Comparison of ENCODE assay signal across 13 cellular contexts in genomic region chr2:134716716-134717585, GRCh38. TPM values are rescaled to one million over a fixed set of nuclear protein-coding genes. Genes with fewer than 3 reads are reported as not detected.
DNase-seq lines count a peak whose midpoint lies in the region; TF ChIP-seq lines count a peak whose summit lies in the region.
"Had no signal": no experiment of that assay in that cellular context is flagged by ENCODE, and none has a peak within 500 bp of the region (broad histone marks: within the 10 kb centered on the region; RNA-seq: fewer than 3 reads in every experiment).

No MANE protein-coding gene starts in this region.

- H3K36me3 ChIP-seq in neural progenitor cell: no peaks in the 10 kb centered on the region

- no peak for DNase-seq in activated CD4-positive, alpha-beta T cell treated with anti-CD3 and anti-CD28 coated beads, Interleukin-2, amount 10 ng/mL, durations not matched to agents 7 days and 5 days
- no peak for DNase-seq in activated CD4-positive, alpha-beta T cell treated with anti-CD3 and anti-CD28 coated beads, Interleukin-2, amount 50 U/mL, for 1 hour
- DNase-seq in dorsolateral prefrontal cortex (peak in 1 of 10 donors; percentile 42), neural progenitor cell (ENCODE audit: low spot score) (no peak), pons (ENCODE audit: low spot score) (no peak), OCI-M2 (lab: John Stamatoyannopoulos, UW; ENCODE audit: unreplicated experiment) (no peak), H4 (ENCODE audit: low spot score) (no peak)
- DNase-seq: left cardiac atrium, NCI-H1436 treated with DMSO at 0.1 percent for 48 hours, T1000 had no signal

- H3K27me3 Mint-ChIP-seq in activated CD4-positive, alpha-beta T cell treated with anti-CD3 and anti-CD28 coated beads, Interleukin-2, amount 10 ng/mL, durations not matched to agents 7 days and 5 days: peaks cover 79% of the 10 kb centered on the region
- H3K27me3 Mint-ChIP-seq in IgD-negative memory B cell: peaks cover 12% of the 10 kb centered on the region
- H3K27me3 Mint-ChIP-seq in neural progenitor cell (ENCODE audit: insufficient read depth, low read depth): peaks cover 48% of the 10 kb centered on the region

- peaks cover 26% of the 10 kb centered on the region for H3K4me1 Mint-ChIP-seq in activated CD4-positive, alpha-beta T cell treated with anti-CD3 and anti-CD28 coated beads, Interleukin-2, amount 10 ng/mL, durations not matched to agents 7 days and 5 days
- H3K4me1 Mint-ChIP-seq in IgD-negative memory B cell (peaks cover 17 to 50% (median 45%) of the 10 kb centered on the region in 3 donors), neural progenitor cell (peaks cover 23% of the 10 kb centered on the region)

- H3K4me1 ChIP-seq in neural progenitor cell: peaks cover 13% of the 10 kb centered on the region

- peaks cover 13% of the 10 kb centered on the region for H3F3A ChIP-seq in neural progenitor cell (ENCODE audit: low read depth)

- no peak overlapping the region for H3K27ac Mint-ChIP-seq in activated CD4-positive, alpha-beta T cell treated with anti-CD3 and anti-CD28 coated beads, Interleukin-2, amount 10 ng/mL, durations not matched to agents 7 days and 5 days
- H3K27ac Mint-ChIP-seq in IgD-negative memory B cell (peak overlapping the region in 2 of 3 donors; percentile 58 to 71), neural progenitor cell (no peak overlapping the region)

- peak overlapping the region; percentile 99 for H3K4me2 ChIP-seq in neural progenitor cell

- POLR2A ChIA-PET in activated CD4-positive, alpha-beta T cell treated with anti-CD3 and anti-CD28 coated beads, Interleukin-2, amount 10 ng/mL, durations not matched to agents 7 days and 5 days (lab: Charles Lee): no interaction called here

- H4K20me1 ChIP-seq in neural progenitor cell (ENCODE audit: low read depth): peaks cover 10% of the 10 kb centered on the region

- peak overlapping the region; percentile 48 for H3K4me3 Mint-ChIP-seq in activated CD4-positive, alpha-beta T cell treated with anti-CD3 and anti-CD28 coated beads, Interleukin-2, amount 10 ng/mL, durations not matched to agents 7 days and 5 days
- peak overlapping the region; percentile 82 to 90 (median 88) for H3K4me3 Mint-ChIP-seq in IgD-negative memory B cell
- H3K4me3 Mint-ChIP-seq in neural progenitor cell: peak overlapping the region; percentile 87

- H2AFZ ChIP-seq in neural progenitor cell (replicated peaks): no peak overlapping the region

- H3K4me3 ChIP-seq in dorsolateral prefrontal cortex (peak overlapping the region in 57 of 59 donors; percentile 33 to 73 (median 55)), neural progenitor cell (peak overlapping the region; percentile 79)

- H3K79me2 ChIP-seq in neural progenitor cell (ENCODE audit: low read depth): no peaks in the 10 kb centered on the region

- no peak overlapping the region for H3K9ac ChIP-seq in neural progenitor cell

- CTCF ChIA-PET in activated CD4-positive, alpha-beta T cell treated with anti-CD3 and anti-CD28 coated beads, Interleukin-2, amount 10 ng/mL, durations not matched to agents 7 days and 5 days (lab: Charles Lee): interaction anchor here (1.4 to 1.9 kb wide), 2 partner anchors 13 to 23 kb away, joined by 3 to 7 read pairs; no protein-coding TSS in a partner anchor

- H3K9me3 Mint-ChIP-seq in activated CD4-positive, alpha-beta T cell treated with anti-CD3 and anti-CD28 coated beads, Interleukin-2, amount 10 ng/mL, durations not matched to agents 7 days and 5 days: no peaks in the 10 kb centered on the region
- H3K9me3 Mint-ChIP-seq in IgD-negative memory B cell (no peaks in the 10 kb centered on the region), neural progenitor cell (peaks cover 8% of the 10 kb centered on the region)

- no peaks in the 10 kb centered on the region for H3K9me3 ChIP-seq in neural progenitor cell (ENCODE audit: low read depth)

- TF ChIP-seq CTCF in dorsolateral prefrontal cortex (IDR thresholded peaks at IDR 0.05 in 54 of 56, conservative IDR thresholded peaks at IDR 0.05 in 2 of 56; ENCODE audit: low read depth in 1 of 56, partially characterized antibody in 56 of 56): no peak
- TF ChIP-seq CTCF in neural progenitor cell (IDR thresholded peaks at IDR 0.05): no peak

- H3K27ac ChIP-seq in dorsolateral prefrontal cortex (peak overlapping the region in 23 of 59 donors; percentile 0 to 77 (median 31)), neural progenitor cell (no peak overlapping the region)

- H3K36me3 Mint-ChIP-seq in activated CD4-positive, alpha-beta T cell treated with anti-CD3 and anti-CD28 coated beads, Interleukin-2, amount 10 ng/mL, durations not matched to agents 7 days and 5 days (ENCODE audit: low read depth): no peaks in the 10 kb centered on the region
- H3K36me3 Mint-ChIP-seq in IgD-negative memory B cell (no peaks in the 10 kb centered on the region), neural progenitor cell (no peaks in the 10 kb centered on the region)

- peaks cover 0 to 87% (median 34%) of the 10 kb centered on the region in 45 donors for H3K27me3 ChIP-seq in dorsolateral prefrontal cortex
- peaks cover 81% of the 10 kb centered on the region for H3K27me3 ChIP-seq in neural progenitor cell

- intact Hi-C loops in dorsolateral prefrontal cortex (cut with DNase I): no loop called here

RNA-seq across cellular contexts. Expression of gene TMEM163, which starts 1.8 kb away (rescaled TPM):
- total RNA-seq in activated CD4-positive, alpha-beta T cell treated with anti-CD3 and anti-CD28 coated beads, Interleukin-2, amount 10 ng/mL, durations not matched to agents 7 days and 5 days: not detected
- 1.2 TPM for polyA plus RNA-seq in IgD-negative memory B cell
- 10 to 100 TPM in 116 of 120 experiments, 1 to 10 TPM in 4; 6.7 to 30.0 (median 17.8) TPM for total RNA-seq in dorsolateral prefrontal cortex
- total RNA-seq in neural progenitor cell (ENCODE audit: low replicate concordance): 0.95 and 1.2 TPM in 2 replicates
- total RNA-seq in H4 (2014; rRNA removed; shearing (Covaris generic)): not detected in 2 replicates
- total RNA-seq: fibroblast of villous mesenchyme, HT-29 had no signal

Comparison
In these comparisons a context has a peak if more than half of its experiments do, and no peak if none do; other contexts are left out.
1. H3K27ac Mint-ChIP-seq: peak in IgD-negative memory B cell (2 of 3); none in activated CD4-positive, alpha-beta T cell treated with anti-CD3 and anti-CD28 coated beads, Interleukin-2, amount 10 ng/mL, durations not matched to agents 7 days and 5 days (single experiment) and neural progenitor cell (single experiment).
2. Peak in every context shown above with its lines, with median percentiles within 50 percentile points of each other: H3K4me3 Mint-ChIP-seq.